In the genomic region with DNA sequence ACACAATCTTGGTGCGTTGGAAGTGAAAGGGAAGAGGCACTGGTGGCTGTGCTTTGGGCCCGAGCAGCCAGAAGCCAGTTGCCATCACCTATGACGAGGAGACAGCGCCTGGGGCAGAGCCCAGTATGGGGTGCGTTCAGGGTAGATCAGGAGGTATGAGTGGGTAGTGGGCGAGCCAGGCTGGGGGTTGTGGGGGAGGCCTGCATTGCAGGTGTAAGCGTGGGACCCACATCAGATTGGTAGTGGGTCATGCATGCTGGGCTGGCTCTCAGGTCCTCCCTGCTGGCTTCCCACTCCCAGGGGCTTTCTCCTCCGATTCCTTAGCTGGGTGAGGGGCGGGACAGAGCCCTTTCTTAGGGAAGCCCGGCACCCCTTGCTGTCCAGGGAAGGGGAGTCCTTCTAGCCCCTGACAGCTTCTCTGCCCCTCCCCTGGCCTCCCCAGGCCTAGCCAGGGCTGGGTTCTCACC, we compare ENCODE assay signal across 14 cellular contexts. TPM values are rescaled to one million over a fixed set of nuclear protein-coding genes. Genes with fewer than 3 reads are reported as not detected.
A peak's percentile ranks its signal among the peaks of the same experiment; 100 is the strongest.
DNase-seq lines count a peak whose midpoint lies in the region; ATAC-seq and TF ChIP-seq lines count a peak whose summit lies in the region.
"Had no signal": no experiment of that assay in that cellular context is flagged by ENCODE, and none has a peak within 500 bp of the region (broad histone marks: within the 10 kb centered on the region; RNA-seq: fewer than 3 reads in every experiment).

No MANE protein-coding gene starts in this region.

- H3K4me1 Mint-ChIP-seq in activated T-helper 1 cell treated with anti-CD3 and anti-CD28 coated beads, Interleukin-12 subunit alpha, Interleukin-12 subunit beta, Interleukin-2, Interleukin-4 antibody, amounts not matched to agents 30 ng/mL and 10 ng/mL and 1 ng/mL, durations not matched to agents 14 hours and 24 hours and 36 hours (ENCODE audit: low read depth): peaks cover 66% of the 10 kb centered on the region
- peaks cover 40 to 84% (median 84%) of the 10 kb centered on the region in 3 donors for H3K4me1 Mint-ChIP-seq in naive B cell

- peak overlapping the region; percentile 99 for H3K27ac Mint-ChIP-seq in activated T-helper 1 cell treated with anti-CD3 and anti-CD28 coated beads, Interleukin-12 subunit alpha, Interleukin-12 subunit beta, Interleukin-2, Interleukin-4 antibody, amounts not matched to agents 30 ng/mL and 10 ng/mL and 1 ng/mL, durations not matched to agents 14 hours and 24 hours and 36 hours
- H3K27ac Mint-ChIP-seq in naive B cell: peak overlapping the region; percentile 89 to 100 (median 99)

- peak overlapping the region; percentile 96 for H3K4me3 Mint-ChIP-seq in activated T-helper 1 cell treated with anti-CD3 and anti-CD28 coated beads, Interleukin-12 subunit alpha, Interleukin-12 subunit beta, Interleukin-2, Interleukin-4 antibody, amounts not matched to agents 30 ng/mL and 10 ng/mL and 1 ng/mL, durations not matched to agents 14 hours and 24 hours and 36 hours
- H3K4me3 Mint-ChIP-seq in naive B cell: peak overlapping the region; percentile 86 to 97 (median 91)

- H3K36me3 Mint-ChIP-seq in activated T-helper 1 cell treated with anti-CD3 and anti-CD28 coated beads, Interleukin-12 subunit alpha, Interleukin-12 subunit beta, Interleukin-2, Interleukin-4 antibody, amounts not matched to agents 30 ng/mL and 10 ng/mL and 1 ng/mL, durations not matched to agents 14 hours and 24 hours and 36 hours (ENCODE audit: low read depth): peaks cover 33% of the 10 kb centered on the region
- H3K36me3 Mint-ChIP-seq in naive B cell: no peaks in the 10 kb centered on the region

- H3K27ac ChIP-seq in thymus (ENCODE audit: low read depth) (peak overlapping the region; percentile 95), hepatocyte (no peak overlapping the region)
- H3K27ac ChIP-seq: body of pancreas had no signal

- no peak overlapping the region for H2AFZ ChIP-seq in hepatocyte

- peaks cover 21% of the 10 kb centered on the region for H3K36me3 ChIP-seq in thymus (ENCODE audit: control insufficient read depth, insufficient read depth)
- H3K36me3 ChIP-seq in hepatocyte (replicated peaks; ENCODE audit: insufficient read depth, low read depth): no peaks in the 10 kb centered on the region

- H3K4me3 ChIP-seq in thymus (ENCODE audit: low read length) (peak overlapping the region; percentile 71), hepatocyte (no peak overlapping the region)
- H3K4me3 ChIP-seq: body of pancreas had no signal

- H3K4me2 ChIP-seq in hepatocyte: no peak overlapping the region

- intact Hi-C loops in activated T-helper 1 cell treated with anti-CD3 and anti-CD28 coated beads, Interleukin-12 subunit alpha, Interleukin-12 subunit beta, Interleukin-2, Interleukin-4 antibody, amounts not matched to agents 30 ng/mL and 10 ng/mL and 1 ng/mL, durations not matched to agents 14 hours and 24 hours and 36 hours (cut with micrococcal nuclease): no loop called here

- H3K9me3 Mint-ChIP-seq in activated T-helper 1 cell treated with anti-CD3 and anti-CD28 coated beads, Interleukin-12 subunit alpha, Interleukin-12 subunit beta, Interleukin-2, Interleukin-4 antibody, amounts not matched to agents 30 ng/mL and 10 ng/mL and 1 ng/mL, durations not matched to agents 14 hours and 24 hours and 36 hours: no peaks in the 10 kb centered on the region
- no peaks in the 10 kb centered on the region for H3K9me3 Mint-ChIP-seq in naive B cell

- DNase-seq in activated CD8-positive, alpha-beta memory T cell treated with anti-CD3 and anti-CD28 coated beads for 24 hours: peak; percentile 77
- no peak for DNase-seq in activated CD8-positive, alpha-beta memory T cell treated with anti-CD3 and anti-CD28 coated beads, Interleukin-2, amount 50 U/mL, for 48 hours
- DNase-seq in activated T-helper 1 cell treated with anti-CD3 and anti-CD28 coated beads, Interleukin-12 subunit alpha, Interleukin-12 subunit beta, Interleukin-2, Interleukin-4 antibody, amounts not matched to agents 30 ng/mL and 10 ng/mL and 1 ng/mL, durations not matched to agents 14 hours and 24 hours and 36 hours (ENCODE audit: low spot score): no peak
- DNase-seq in naive B cell (no peak), HT-29 (ENCODE audit: low spot score) (no peak), hepatocyte (ENCODE audit: low spot score) (no peak), germinal center (ENCODE audit: low spot score) (no peak)
- DNase-seq: body of pancreas, DMS153, NCI-H510A, SHP77 had no signal

- WGBS in thymus: 39% methylated on average over 10 of the region's 10 CpGs
- 93% methylated on average over 10 of the region's 10 CpGs for WGBS in hepatocyte (ENCODE audit: low lambda C conversion rate, missing lambda C conversion rate)

- H4K20me1 ChIP-seq in hepatocyte (ENCODE audit: insufficient read depth, poor library complexity, severe bottlenecking): no peaks in the 10 kb centered on the region

- H3K9me3 ChIP-seq in thymus (ENCODE audit: control insufficient read depth) (no peaks in the 10 kb centered on the region), hepatocyte (ENCODE audit: low read depth) (no peaks in the 10 kb centered on the region)
- H3K9me3 ChIP-seq: body of pancreas had no signal

- no peaks in the 10 kb centered on the region for H3K79me2 ChIP-seq in hepatocyte

- H3K9me2 ChIP-seq in hepatocyte (replicated peaks; ENCODE audit: insufficient read depth): no peaks in the 10 kb centered on the region

- H3K4me1 ChIP-seq in thymus (ENCODE audit: control insufficient read depth, insufficient read depth, low read length) (peaks cover 12% of the 10 kb centered on the region), hepatocyte (ENCODE audit: insufficient read depth) (no peaks in the 10 kb centered on the region)

- H3K27me3 Mint-ChIP-seq in activated T-helper 1 cell treated with anti-CD3 and anti-CD28 coated beads, Interleukin-12 subunit alpha, Interleukin-12 subunit beta, Interleukin-2, Interleukin-4 antibody, amounts not matched to agents 30 ng/mL and 10 ng/mL and 1 ng/mL, durations not matched to agents 14 hours and 24 hours and 36 hours (ENCODE audit: insufficient read depth): no peaks in the 10 kb centered on the region
- H3K27me3 Mint-ChIP-seq in naive B cell: no peaks in the 10 kb centered on the region

- H3K27me3 ChIP-seq in thymus (ENCODE audit: control insufficient read depth, insufficient read depth) (no peaks in the 10 kb centered on the region), hepatocyte (no peaks in the 10 kb centered on the region)
- H3K27me3 ChIP-seq: body of pancreas had no signal

- no peak for ATAC-seq in naive B cell (ENCODE audit: low read depth in 2 of 2)
- ATAC-seq: body of pancreas had no signal

- no peak for TF ChIP-seq CTCF in hepatocyte (IDR thresholded peaks at IDR 0.05; ENCODE audit: poor library complexity)

RNA-seq across cellular contexts. Expression of a gene that starts 0.4 kb away (rescaled TPM):
- 30.5 and 31.2 TPM in 2 replicates for total RNA-seq in activated T-helper 1 cell treated with anti-CD3 and anti-CD28 coated beads, Interleukin-12 subunit alpha, Interleukin-12 subunit beta, Interleukin-2, Interleukin-4 antibody, amounts not matched to agents 30 ng/mL and 10 ng/mL and 1 ng/mL, durations not matched to agents 14 hours and 24 hours and 36 hours
- polyA plus RNA-seq in naive B cell (ENCODE audit: low read depth in 6 of 6): 10 to 100 TPM; 37.5 to 67.4 (median 56.4) TPM
- polyA plus RNA-seq in thymus: 30.7 TPM
- not detected in 2 replicates for total RNA-seq in HT-29 (2014; rRNA removed; shearing (Covaris generic))
- not detected in 2 replicates for total RNA-seq in hepatocyte
- polyA plus RNA-seq in hepatocyte: 1.4 TPM in 2 replicates
- total RNA-seq: A172, epithelial cell of proximal tubule had no signal

RNA-seq across cellular contexts. Expression of a gene that starts 41.6 kb away (rescaled TPM):
- 25.0 and 30.6 TPM in 2 replicates for total RNA-seq in activated T-helper 1 cell treated with anti-CD3 and anti-CD28 coated beads, Interleukin-12 subunit alpha, Interleukin-12 subunit beta, Interleukin-2, Interleukin-4 antibody, amounts not matched to agents 30 ng/mL and 10 ng/mL and 1 ng/mL, durations not matched to agents 14 hours and 24 hours and 36 hours
- polyA plus RNA-seq in naive B cell (ENCODE audit: low read depth in 6 of 6): 100 to 1,000 TPM in 5 of 6 donors, 10 to 100 TPM in 1; 97.1 to 221 (median 129) TPM
- polyA plus RNA-seq in thymus: 36.0 TPM
- total RNA-seq in HT-29 (2014; rRNA removed; shearing (Covaris generic)): 0.05 and 0.08 TPM in 2 replicates
- 0.20 and 1.0 TPM in 2 replicates for total RNA-seq in hepatocyte
- 3.4 and 4.8 TPM in 2 replicates for polyA plus RNA-seq in hepatocyte
- total RNA-seq: body of pancreas had no signal

RNA-seq across cellular contexts. Expression of a gene that starts 42.1 kb away (rescaled TPM):
- total RNA-seq in activated T-helper 1 cell treated with anti-CD3 and anti-CD28 coated beads, Interleukin-12 subunit alpha, Interleukin-12 subunit beta, Interleukin-2, Interleukin-4 antibody, amounts not matched to agents 30 ng/mL and 10 ng/mL and 1 ng/mL, durations not matched to agents 14 hours and 24 hours and 36 hours: 3.9 and 4.8 TPM in 2 replicates
- polyA plus RNA-seq in naive B cell (ENCODE audit: low read depth in 6 of 6) (under 1 TPM in 4 of 6 donors, not detected in 2; 0.18 to 0.84 (median 0.28) TPM), thymus (8.5 TPM), hepatocyte (3.2 and 4.1 TPM in 2 replicates)
- total RNA-seq in HT-29 (2014; rRNA removed; shearing (Covaris generic)): 1.7 and 4.2 TPM in 2 replicates
- 2.0 and 5.3 TPM in 2 replicates for total RNA-seq in hepatocyte

RNA-seq across cellular contexts. Expression of a gene that starts 50.9 kb away (rescaled TPM):
- 1.3 and 1.5 TPM in 2 replicates for total RNA-seq in activated T-helper 1 cell treated with anti-CD3 and anti-CD28 coated beads, Interleukin-12 subunit alpha, Interleukin-12 subunit beta, Interleukin-2, Interleukin-4 antibody, amounts not matched to agents 30 ng/mL and 10 ng/mL and 1 ng/mL, durations not matched to agents 14 hours and 24 hours and 36 hours
- polyA plus RNA-seq in naive B cell (ENCODE audit: low read depth in 6 of 6) (under 1 TPM in 5 of 6 donors, not detected in 1; 0.13 to 0.40 (median 0.23) TPM), thymus (12.8 TPM), hepatocyte (3.3 and 4.3 TPM in 2 replicates)
- not detected in 2 replicates for total RNA-seq in HT-29 (2014; rRNA removed; shearing (Covaris generic))
- 0.73 and 2.6 TPM in 2 replicates for total RNA-seq in hepatocyte

Comparison
In these comparisons a context has a peak if more than half of its experiments do, and no peak if none do; other contexts are left out.
1. RNA of a gene that starts 0.4 kb away (total RNA-seq): 30.5 to 31.2 TPM in activated T-helper 1 cell treated with anti-CD3 and anti-CD28 coated beads, Interleukin-12 subunit alpha, Interleukin-12 subunit beta, Interleukin-2, Interleukin-4 antibody, amounts not matched to agents 30 ng/mL and 10 ng/mL and 1 ng/mL, durations not matched to agents 14 hours and 24 hours and 36 hours; not detected in HT-29 and not detected in hepatocyte; every median in the first group is over 10 times any median in the second.
2. RNA of a gene that starts 41.6 kb away (total RNA-seq): 25.0 to 30.6 TPM in activated T-helper 1 cell treated with anti-CD3 and anti-CD28 coated beads, Interleukin-12 subunit alpha, Interleukin-12 subunit beta, Interleukin-2, Interleukin-4 antibody, amounts not matched to agents 30 ng/mL and 10 ng/mL and 1 ng/mL, durations not matched to agents 14 hours and 24 hours and 36 hours; 0.20 to 1.0 TPM in hepatocyte and 0.05 to 0.08 TPM in HT-29; every median in the first group is over 10 times any median in the second.